In genomic region chr2:73926493-73927327, GRCh38 we compare ENCODE assay signal across 8 cellular contexts. TPM values are rescaled to one million over a fixed set of nuclear protein-coding genes. Genes with fewer than 3 reads are reported as not detected.
DNase-seq lines count a peak whose midpoint lies in the region; ATAC-seq and TF ChIP-seq lines count a peak whose summit lies in the region.

DGUOK (plus strand) TSS chr2:73926880; CDS start chr2:73926911, 31 bp downstream.

- peak; percentile 99 for DNase-seq in GM12865 (ENCODE audit: low read depth)
- peak; percentile 97 for DNase-seq in NCI-H1417 treated with DMSO at 0.1 percent for 48 hours (lab: John Stamatoyannopoulos, UW)
- peak; percentile 100 for DNase-seq in SW480 (ENCODE audit: low spot score)
- DNase-seq in activated naive CD8-positive, alpha-beta T cell treated with anti-CD3 and anti-CD28 coated beads, Interleukin-2, amount 50 U/mL, for 24 hours: peak; percentile 95
- DNase-seq in Right ventricle myocardium inferior (ENCODE audit: missing footprints): peak; percentile 99
- peak; percentile 96 to 99 (median 97) for DNase-seq in ovary
- DNase-seq in thyroid gland: peak; percentile 99

- peak; percentile 97 for TF ChIP-seq POLR2A in ovary (IDR thresholded peaks at IDR 0.05)
- peak in 1 of 2 donors; percentile 91 for TF ChIP-seq POLR2A in thyroid gland (IDR thresholded peaks at IDR 0.05)

- no peaks in the 10 kb centered on the region for H3K27me3 ChIP-seq in ovary
- H3K27me3 ChIP-seq in thyroid gland: no peaks in the 10 kb centered on the region

- no peaks in the 10 kb centered on the region for H3K36me3 ChIP-seq in ovary
- no peaks in the 10 kb centered on the region for H3K36me3 ChIP-seq in thyroid gland

- TF ChIP-seq CTCF in GM12865 (IDR thresholded peaks at IDR 0.05; ENCODE audit: insufficient read depth, low read depth, low read length, missing control alignments): no peak
- TF ChIP-seq CTCF in ovary (IDR thresholded peaks at IDR 0.05): peak in 1 of 3 donors; percentile 4
- TF ChIP-seq CTCF in thyroid gland (IDR thresholded peaks at IDR 0.05): peak in 1 of 6 experiments; percentile 3

- 0 to 1% (median 0%) methylated on average over 50 of the region's 50 CpGs for WGBS in ovary, 3 donors
- 0 to 2% methylated on average over 35 to 50 of the region's 50 CpGs for WGBS in thyroid gland, 2 donors

- intact Hi-C loops in Right ventricle myocardium inferior (cut with DNase I) (loop anchor here (5.0 to 10.0 kb wide), 4 partner anchors 54 to 218 kb away; partner anchors contain the start of genes BOLA3 and TET3), ovary (cut with DNase I) (loop anchor here in 1 of 4 donors (5.0 to 10.0 kb wide), 2 partner anchors 76 to 92 kb away; no protein-coding TSS in a partner anchor), thyroid gland (cut with DNase I) (loop anchor here (10.0 kb wide), 1 partner anchor 78 kb away; no protein-coding TSS in a partner anchor)

- H3K27ac Mint-ChIP-seq in activated naive CD8-positive, alpha-beta T cell treated with anti-CD3 and anti-CD28 coated beads, Interleukin-2, amount 50 U/mL, for 24 hours: peak within 1 kb of the TSS; percentile 93

- H3K27ac ChIP-seq in ovary (peak within 1 kb of the TSS; percentile 83 to 94), thyroid gland (peak within 1 kb of the TSS; percentile 91 to 96 (median 95))

- H3K4me1 ChIP-seq in ovary (ENCODE audit: insufficient read depth) (peaks cover 3% of the 10 kb centered on the region), thyroid gland (peaks cover 14 to 20% of the 10 kb centered on the region in 2 donors)

- H3K9me3 ChIP-seq in ovary (no peaks in the 10 kb centered on the region), thyroid gland (no peaks in the 10 kb centered on the region)

- peak within 1 kb of the TSS; percentile 99 for H3K4me3 ChIP-seq in GM12865 (ENCODE audit: low read depth, low read length)
- H3K4me3 ChIP-seq in ovary: peak within 1 kb of the TSS; percentile 61
- peak within 1 kb of the TSS; percentile 16 to 74 (median 70) for H3K4me3 ChIP-seq in thyroid gland (replicated peaks in 1 of 3)

- peaks cover 52% of the 10 kb centered on the region for H3K4me1 Mint-ChIP-seq in activated naive CD8-positive, alpha-beta T cell treated with anti-CD3 and anti-CD28 coated beads, Interleukin-2, amount 50 U/mL, for 24 hours

- peaks cover 9% of the 10 kb centered on the region for H3K36me3 Mint-ChIP-seq in activated naive CD8-positive, alpha-beta T cell treated with anti-CD3 and anti-CD28 coated beads, Interleukin-2, amount 50 U/mL, for 24 hours (ENCODE audit: low read depth)

- H3K27me3 Mint-ChIP-seq in activated naive CD8-positive, alpha-beta T cell treated with anti-CD3 and anti-CD28 coated beads, Interleukin-2, amount 50 U/mL, for 24 hours: no peaks in the 10 kb centered on the region

- peak; percentile 99 for ATAC-seq in HG02763 (IDR thresholded peaks at IDR 0.05; ENCODE audit: unreplicated experiment)
- ATAC-seq in activated naive CD8-positive, alpha-beta T cell treated with anti-CD3 and anti-CD28 coated beads, Interleukin-2, amount 50 U/mL, for 24 hours: peak; percentile 99
- peak; percentile 100 for ATAC-seq in Right ventricle myocardium inferior

- no peaks in the 10 kb centered on the region for H3K9me3 Mint-ChIP-seq in activated naive CD8-positive, alpha-beta T cell treated with anti-CD3 and anti-CD28 coated beads, Interleukin-2, amount 50 U/mL, for 24 hours

- peak within 1 kb of the TSS; percentile 91 for H3K4me3 Mint-ChIP-seq in activated naive CD8-positive, alpha-beta T cell treated with anti-CD3 and anti-CD28 coated beads, Interleukin-2, amount 50 U/mL, for 24 hours

- TF ChIP-seq EP300 in ovary (IDR thresholded peaks at IDR 0.05): peak; percentile 68

RNA-seq across cellular contexts. Expression of gene DGUOK, which starts in this region (rescaled TPM):
- total RNA-seq in Right ventricle myocardium inferior (17.9 TPM), ovary (10 to 100 TPM; 45.8 to 66.2 (median 52.4) TPM), thyroid gland (10 to 100 TPM; 41.8 to 65.8 (median 46.9) TPM)
- 10 to 100 TPM; 70.7 to 84.1 TPM for polyA plus RNA-seq in ovary

Comparison
In these comparisons a context has a peak if more than half of its experiments do, and no peak if none do; other contexts are left out.
1. Peak in every context shown above with its lines: DNase-seq, ATAC-seq, H3K4me3 ChIP-seq and H3K27ac ChIP-seq.